Comparison of ENCODE assay signal across 8 cellular contexts in genomic region chr11:67271548-67272284, GRCh38. TPM values are rescaled to one million over a fixed set of nuclear protein-coding genes. Genes with fewer than 3 reads are reported as not detected.
A peak's percentile ranks its signal among the peaks of the same experiment; 100 is the strongest.
DNase-seq lines count a peak whose midpoint lies in the region; ATAC-seq and TF ChIP-seq lines count a peak whose summit lies in the region.

No MANE protein-coding gene starts in this region.

- peak overlapping the region; percentile 96 for H3K4me3 Mint-ChIP-seq in dendritic cell treated with granulocyte-macrophage colony-stimulating factor and Interleukin-4, amounts not matched to agents 40 ng/mL and 50 ng/mL, for 4 days

- H3K4me2 ChIP-seq in SU-DHL-6 (ENCODE audit: low read depth, low read length, poor library complexity, severe bottlenecking) = peak overlapping the region; percentile 58
- H3K4me2 ChIP-seq in PC-9 = no peak overlapping the region

- CTCF ChIA-PET in PC-9 (lab: Charles Lee) = no interaction called here

- peaks cover 98% of the 10 kb centered on the region for H3K79me2 ChIP-seq in SU-DHL-6 (ENCODE audit: insufficient read depth, low read length)
- H3K79me2 ChIP-seq in PC-9 (ENCODE audit: low read depth) = peaks cover 99% of the 10 kb centered on the region

- no peaks in the 10 kb centered on the region for H3K36me3 ChIP-seq in SU-DHL-6 (ENCODE audit: low read length)
- H3K36me3 ChIP-seq in sigmoid colon = peaks cover 0 to 5% (median 0%) of the 10 kb centered on the region in 4 donors
- 0 out of 2 replicates have a peak, but pooled peaks cover 12% of the 10 kb centered on the region for H3K36me3 ChIP-seq in PC-9 (ENCODE audit: low read depth)

- H3K4me1 ChIP-seq in sigmoid colon (peaks cover 0 to 99% (median 96%) of the 10 kb centered on the region in 4 donors), PC-9 (replicated peaks; ENCODE audit: insufficient read depth) (peaks cover 14% of the 10 kb centered on the region)

- DNase-seq in GM12864 (ENCODE audit: low read depth) (no peak), sigmoid colon (peak; percentile 62), NCI-H1930 (lab: John Stamatoyannopoulos, UW) (no peak), occipital lobe (lab: John Stamatoyannopoulos, UW) (no peak), PC-9 (no peak)

- H3K9ac ChIP-seq in SU-DHL-6 (ENCODE audit: low read length) = peak overlapping the region; percentile 97

- ATAC-seq in GM21825 (IDR thresholded peaks at IDR 0.05; ENCODE audit: unreplicated experiment) = no peak

- BruUV-seq in PC-9 (replicated peaks; lab: Mats Ljungman, UMichigan) = no TSS peak

- H3K27ac Mint-ChIP-seq in dendritic cell treated with granulocyte-macrophage colony-stimulating factor and Interleukin-4, amounts not matched to agents 40 ng/mL and 50 ng/mL, for 4 days = peak overlapping the region; percentile 98

- TF ChIP-seq CTCF in GM12864 (IDR thresholded peaks at IDR 0.05; ENCODE audit: low read depth, low read length, missing control alignments) (no peak), SU-DHL-6 (IDR thresholded peaks at IDR 0.05; ENCODE audit: insufficient read depth, low read length, poor library complexity, severe bottlenecking) (no peak), sigmoid colon (IDR thresholded peaks at IDR 0.05) (no peak), PC-9 (conservative IDR thresholded peaks at IDR 0.05) (no peak)

- no peak for TF ChIP-seq EP300 in sigmoid colon (IDR thresholded peaks at IDR 0.05)

- no peaks in the 10 kb centered on the region for H3K27me3 ChIP-seq in SU-DHL-6 (ENCODE audit: low read length)
- H3K27me3 ChIP-seq in sigmoid colon = no peaks in the 10 kb centered on the region
- no peaks in the 10 kb centered on the region for H3K27me3 ChIP-seq in PC-9 (ENCODE audit: insufficient read depth, low read depth)

- H3K9me2 ChIP-seq in SU-DHL-6 (replicated peaks; ENCODE audit: insufficient read depth, low read length) = no peaks in the 10 kb centered on the region
- H3K9me2 ChIP-seq in PC-9 (ENCODE audit: insufficient read depth) = no peaks in the 10 kb centered on the region

- peaks cover 100% of the 10 kb centered on the region for H3K36me3 Mint-ChIP-seq in dendritic cell treated with granulocyte-macrophage colony-stimulating factor and Interleukin-4, amounts not matched to agents 40 ng/mL and 50 ng/mL, for 4 days (ENCODE audit: low read depth)

- H3K9me3 ChIP-seq in SU-DHL-6 (ENCODE audit: insufficient read depth, low read length) = no peaks in the 10 kb centered on the region
- no peaks in the 10 kb centered on the region for H3K9me3 ChIP-seq in sigmoid colon
- H3K9me3 ChIP-seq in PC-9 (ENCODE audit: insufficient read depth, low read depth) = no peaks in the 10 kb centered on the region

- no peak overlapping the region for H2AFZ ChIP-seq in SU-DHL-6 (ENCODE audit: low read depth, low read length, severe bottlenecking)
- no peak overlapping the region for H2AFZ ChIP-seq in PC-9

- no peaks in the 10 kb centered on the region for H3K27me3 Mint-ChIP-seq in dendritic cell treated with granulocyte-macrophage colony-stimulating factor and Interleukin-4, amounts not matched to agents 40 ng/mL and 50 ng/mL, for 4 days

- POLR2A ChIA-PET in PC-9 (lab: Charles Lee; ENCODE audit: unreplicated experiment) = interaction anchor here (0.6 kb wide), 1 partner anchor 46 kb away, joined by 3 read pairs; no protein-coding TSS in a partner anchor

- WGBS in sigmoid colon, 2 donors = 42 to 75% methylated on average over 19 of the region's 19 CpGs

- no peak for TF ChIP-seq POLR2A in sigmoid colon (IDR thresholded peaks at IDR 0.05)

- H3K27ac ChIP-seq in SU-DHL-6 (ENCODE audit: low read depth, low read length) (peak overlapping the region; percentile 93), sigmoid colon (peak overlapping the region; percentile 84 to 89 (median 85)), PC-9 (no peak overlapping the region)

- peaks cover 5% of the 10 kb centered on the region for H3K9me3 Mint-ChIP-seq in dendritic cell treated with granulocyte-macrophage colony-stimulating factor and Interleukin-4, amounts not matched to agents 40 ng/mL and 50 ng/mL, for 4 days

- intact Hi-C loops in dendritic cell treated with granulocyte-macrophage colony-stimulating factor and Interleukin-4, amounts not matched to agents 40 ng/mL and 50 ng/mL, for 4 days (cut with micrococcal nuclease) = no loop called here
- intact Hi-C loops in sigmoid colon (cut with DNase I) = no loop called here
- intact Hi-C loops in PC-9 (cut with micrococcal nuclease; ENCODE audit: unreplicated experiment) = no loop called here

- H4K20me1 ChIP-seq in SU-DHL-6 (ENCODE audit: low read depth, low read length) = no peaks in the 10 kb centered on the region
- peaks cover 86% of the 10 kb centered on the region for H4K20me1 ChIP-seq in PC-9 (ENCODE audit: insufficient read depth)

- H3K4me3 ChIP-seq in GM12864 (ENCODE audit: low read depth, low read length) (peak overlapping the region; percentile 89), SU-DHL-6 (ENCODE audit: insufficient read depth, low read length, poor library complexity, severe bottlenecking) (peak overlapping the region; percentile 65), sigmoid colon (no peak overlapping the region), PC-9 (no peak overlapping the region)

- H3F3A ChIP-seq in SU-DHL-6 (ENCODE audit: insufficient read depth) = peaks cover 39% of the 10 kb centered on the region
- peaks cover 29% of the 10 kb centered on the region; the same call in 1 of the 2 replicates for H3F3A ChIP-seq in PC-9 (ENCODE audit: insufficient read depth, low read depth)

- peaks cover 94% of the 10 kb centered on the region for H3K4me1 Mint-ChIP-seq in dendritic cell treated with granulocyte-macrophage colony-stimulating factor and Interleukin-4, amounts not matched to agents 40 ng/mL and 50 ng/mL, for 4 days (ENCODE audit: low read depth)

RNA-seq across cellular contexts. Expression of gene GRK2, which starts 5.4 kb away (rescaled TPM):
- total RNA-seq in sigmoid colon (10 to 100 TPM; 32.1 to 48.2 (median 38.9) TPM), occipital lobe (44.9 TPM), PC-9 (2021) (76.7 and 102 TPM in 2 replicates)
- polyA plus RNA-seq in sigmoid colon = 100 to 1,000 TPM in 1 of 3 donors, 10 to 100 TPM in 2; 88.3 to 152 (median 92.0) TPM

RNA-seq across cellular contexts. Expression of gene ANKRD13D, which starts 17.4 kb away (rescaled TPM):
- total RNA-seq in sigmoid colon (10 to 100 TPM; 23.9 to 45.7 (median 24.2) TPM), occipital lobe (49.4 TPM), PC-9 (2021) (79.6 and 93.2 TPM in 2 replicates)
- 10 to 100 TPM in 2 of 3 donors, 1 to 10 TPM in 1; 9.0 to 42.2 (median 16.8) TPM for polyA plus RNA-seq in sigmoid colon

RNA-seq across cellular contexts. Expression of gene SSH3, which starts 31.6 kb away (rescaled TPM):
- 10 to 100 TPM; 20.0 to 37.7 (median 26.6) TPM for total RNA-seq in sigmoid colon
- polyA plus RNA-seq in sigmoid colon = 10 to 100 TPM; 15.6 to 39.0 (median 21.3) TPM
- total RNA-seq in occipital lobe = 2.0 TPM
- 97.8 and 124 TPM in 2 replicates for total RNA-seq in PC-9 (2021)

Comparison
In these comparisons a context has a peak if more than half of its experiments do, and no peak if none do; other contexts are left out.
1. H3K4me3 ChIP-seq: peak in GM12864 (single experiment) and SU-DHL-6 (single experiment); none in sigmoid colon (0 of 4) and PC-9 (single experiment).